In genomic region chr5:36442796-36443195, GRCh38 we compare ENCODE assay signal across 15 cellular contexts.
DNase-seq lines count a peak whose midpoint lies in the region; ATAC-seq and TF ChIP-seq lines count a peak whose summit lies in the region.
"Had no signal": no experiment of that assay in that cellular context is flagged by ENCODE, and none has a peak within 500 bp of the region (broad histone marks: within the 10 kb centered on the region; RNA-seq: fewer than 3 reads in every experiment).

No MANE protein-coding gene starts in this region.

- DNase-seq in AG10803 (ENCODE audit: low read depth) (peak; percentile 29), HFF-Myc (ENCODE audit: extremely low read depth, low read depth) (peak; percentile 33), WTC11 (ENCODE audit: low spot score) (no peak), foreskin keratinocyte (peak; percentile 69 to 86), immature natural killer cell (no peak), NCI-H345 (lab: John Stamatoyannopoulos, UW) (no peak), cerebellar nuclear complex (lab: John Stamatoyannopoulos, UW) (no peak)
- DNase-seq: activated CD8-positive, alpha-beta memory T cell treated with anti-CD3 and anti-CD28 coated beads, Interleukin-2, amount 50 U/mL, for 4 hours; COR-L47; dorsolateral prefrontal cortex; NCI-H187 treated with DMSO at 0.1 percent for 48 hours; stimulated activated CD4-positive, alpha-beta T cell treated with anti-CD3 and anti-CD28 coated beads, Interleukin-4, amount 100 ng/mL, for 24 hours; tibial artery had no signal

- H3K4me3 ChIP-seq in AG10803 (ENCODE audit: low read length), result no peak overlapping the region
- no peak overlapping the region for H3K4me3 ChIP-seq in HFF-Myc (replicated peaks; ENCODE audit: low read depth, low read length)
- H3K4me3 ChIP-seq: dorsolateral prefrontal cortex, tibial artery had no signal

- no peaks in the 10 kb centered on the region for H3K27me3 ChIP-seq in foreskin keratinocyte
- H3K27me3 ChIP-seq: dorsolateral prefrontal cortex, neutrophil had no signal

- no peak for ATAC-seq in WTC11
- ATAC-seq in foreskin keratinocyte, result peak; percentile 80
- no peak for ATAC-seq in GM19397 (IDR thresholded peaks at IDR 0.05; ENCODE audit: unreplicated experiment)

- H3K4me1 Mint-ChIP-seq in WTC11 (peaks cover 47% of the 10 kb centered on the region), immature natural killer cell (no peaks in the 10 kb centered on the region)

- H3K4me1 ChIP-seq in foreskin keratinocyte, result peaks cover 26% of the 10 kb centered on the region

- H3K4me3 Mint-ChIP-seq in WTC11, result no peak overlapping the region
- H3K4me3 Mint-ChIP-seq in immature natural killer cell, result no peak overlapping the region

- H3K27me3 Mint-ChIP-seq in WTC11 (ENCODE audit: low read depth) (no peaks in the 10 kb centered on the region; the same call in 1 of the 2 replicates), immature natural killer cell (ENCODE audit: low read depth in 3 of 3) (peaks cover 0 to 6% (median 3%) of the 10 kb centered on the region in 3 donors)

- TF ChIP-seq CTCF in AG10803 (conservative IDR thresholded peaks at IDR 0.05; ENCODE audit: low read length) (no peak), HFF-Myc (IDR thresholded peaks at IDR 0.05; ENCODE audit: low read depth, low read length, missing control alignments) (no peak), WTC11 (IDR thresholded peaks at IDR 0.05) (no peak), foreskin keratinocyte (conservative IDR thresholded peaks at IDR 0.05) (no peak)

- H3K27ac Mint-ChIP-seq in WTC11, result peak overlapping the region; percentile 87
- no peak overlapping the region for H3K27ac Mint-ChIP-seq in immature natural killer cell

- H3K27ac ChIP-seq in foreskin keratinocyte, result peak overlapping the region; percentile 87
- H3K27ac ChIP-seq: neutrophil, tibial artery had no signal

- POLR2A ChIA-PET in WTC11 (lab: Charles Lee), result no interaction called here

- CTCF ChIA-PET in WTC11 (lab: Charles Lee), result interaction anchor here (1.4 to 2.7 kb wide), 2 partner anchors 17 to 248 kb away, joined by 4 to 13 read pairs; no protein-coding TSS in a partner anchor

- H3K9me3 Mint-ChIP-seq in WTC11 (peaks cover 11% of the 10 kb centered on the region), immature natural killer cell (peaks cover 0 to 2% (median 0%) of the 10 kb centered on the region in 6 donors)

- H3K36me3 Mint-ChIP-seq in WTC11, result 0 out of 2 replicates have a peak, but pooled peaks cover 2% of the 10 kb centered on the region
- H3K36me3 Mint-ChIP-seq in immature natural killer cell, result peaks cover 0 to 4% (median 0%) of the 10 kb centered on the region in 3 donors

TF ChIP-seq in WTC11, 78 proteins besides CTCF, POLR2A, EP300 and RAD21:
- TF ChIP-seq CDX4 (CRISPR knock-in tag; IDR thresholded peaks at IDR 0.05; ENCODE audit: borderline replicate concordance) (no peak), ATF6 (CRISPR knock-in tag; IDR thresholded peaks at IDR 0.05) (no peak), ZNF512 (CRISPR knock-in tag; IDR thresholded peaks at IDR 0.05; ENCODE audit: borderline replicate concordance) (no peak), ATF1 (CRISPR knock-in tag; IDR thresholded peaks at IDR 0.05) (no peak), ZNF232 (CRISPR knock-in tag; IDR thresholded peaks at IDR 0.05) (no peak)

Comparison
In these comparisons a context has a peak if more than half of its experiments do, and no peak if none do; other contexts are left out.
1. DNase-seq: peak in AG10803 (single experiment), HFF-Myc (single experiment) and foreskin keratinocyte (2 of 2); none in WTC11 (single experiment), immature natural killer cell (0 of 3), NCI-H345 (single experiment) and cerebellar nuclear complex (0 of 2).